25 cellular contexts compared by ENCODE assay signal in genomic region chr5:172544371-172545120, GRCh38.
DNase-seq lines count a peak whose midpoint lies in the region; ATAC-seq and TF ChIP-seq lines count a peak whose summit lies in the region.
"Had no signal": no experiment of that assay in that cellular context is flagged by ENCODE, and none has a peak within 500 bp of the region (broad histone marks: within the 10 kb centered on the region; RNA-seq: fewer than 3 reads in every experiment).

No MANE protein-coding gene starts in this region.

- no peaks in the 10 kb centered on the region for H3K4me1 ChIP-seq in upper lobe of right lung
- H3K4me1 ChIP-seq: vagina had no signal

- peaks cover 0 to 3% (median 2%) of the 10 kb centered on the region in 5 experiments for H3K9me3 Mint-ChIP-seq in brain
- H3K9me3 Mint-ChIP-seq: activated CD8-positive, alpha-beta T cell treated with anti-CD3 and anti-CD28 coated beads for 36 hours; activated naive CD8-positive, alpha-beta T cell treated with anti-CD3 and anti-CD28 coated beads, Interleukin-2, amount 50 U/mL, for 24 hours; activated T-helper 2 cell treated with anti-CD3 and anti-CD28 coated beads, Interferon-gamma antibody, Interleukin-2, Interleukin-4, amounts not matched to agents 10 μg/mL and 5 μg/mL and 100 μg/mL, durations not matched to agents 14 hours and 24 hours and 36 hours; T-helper 2 cell treated with Interferon-gamma antibody and Interleukin-4, amounts not matched to agents 5 μg/mL and 100 μg/mL, for 36 hours had no signal

- peak; percentile 13 for DNase-seq in NCI-H2196 (lab: John Stamatoyannopoulos, UW; ENCODE audit: unreplicated experiment)
- DNase-seq in NCI-H2196 treated with DMSO at 0.1 percent for 48 hours (lab: John Stamatoyannopoulos, UW; ENCODE audit: unreplicated experiment) = no peak
- DNase-seq in NCI-H2171 (lab: John Stamatoyannopoulos, UW) = peak; percentile 51
- DNase-seq in upper lobe of right lung = peak; percentile 6
- DNase-seq in AG20443 (ENCODE audit: low spot score) = no peak
- DNase-seq in iPS-NIHi7 (ENCODE audit: extremely low spot score) = no peak
- DNase-seq: activated CD8-positive, alpha-beta T cell treated with anti-CD3 and anti-CD28 coated beads for 36 hours; activated naive CD8-positive, alpha-beta T cell treated with anti-CD3 and anti-CD28 coated beads, Interleukin-2, amount 50 U/mL, for 24 hours; BE2C; HCEC 1CT; left ventricle myocardium inferior; mesendoderm; NCI-H2081; NCI-H774; RPMI8226; stimulated activated CD4-positive, alpha-beta T cell treated with anti-CD3 and anti-CD28 coated beads, Interleukin-15, amount 100 ng/mL, for 24 hours; stimulated activated naive CD4-positive, alpha-beta T cell had no signal

- peaks cover 6% of the 10 kb centered on the region for H3K27me3 Mint-ChIP-seq in brain

- H3K36me3 Mint-ChIP-seq in brain = no peaks in the 10 kb centered on the region

- H3K4me3 ChIP-seq in upper lobe of right lung = no peak overlapping the region
- H3K4me3 ChIP-seq: left ventricle myocardium inferior, prostate gland, vagina had no signal

- H3K27ac ChIP-seq in upper lobe of right lung = no peak overlapping the region
- H3K27ac ChIP-seq: left ventricle myocardium inferior, prostate gland, vagina had no signal

- no peaks in the 10 kb centered on the region for H3K27me3 ChIP-seq in upper lobe of right lung
- H3K27me3 ChIP-seq: BE2C, vagina had no signal

- H3K36me3 ChIP-seq in upper lobe of right lung = no peaks in the 10 kb centered on the region
- H3K36me3 ChIP-seq: BE2C, left ventricle myocardium inferior, prostate gland, vagina had no signal

- H3K9me3 ChIP-seq in upper lobe of right lung = no peaks in the 10 kb centered on the region
- H3K9me3 ChIP-seq: BE2C, left ventricle myocardium inferior, prostate gland, vagina had no signal

- intact Hi-C loops in upper lobe of right lung (cut with DNase I) = no loop called here

- ATAC-seq in upper lobe of right lung (no peak), HG02678 (IDR thresholded peaks at IDR 0.05; ENCODE audit: unreplicated experiment) (no peak)
- ATAC-seq: activated CD8-positive, alpha-beta T cell treated with anti-CD3 and anti-CD28 coated beads for 36 hours; activated naive CD8-positive, alpha-beta T cell treated with anti-CD3 and anti-CD28 coated beads, Interleukin-2, amount 50 U/mL, for 24 hours; sciatic nerve had no signal

- no peak overlapping the region for H3K4me3 Mint-ChIP-seq in brain
- H3K4me3 Mint-ChIP-seq: activated CD8-positive, alpha-beta T cell treated with anti-CD3 and anti-CD28 coated beads for 36 hours; activated naive CD8-positive, alpha-beta T cell treated with anti-CD3 and anti-CD28 coated beads, Interleukin-2, amount 50 U/mL, for 24 hours; IgD-negative memory B cell; T-helper 2 cell treated with Interferon-gamma antibody and Interleukin-4, amounts not matched to agents 5 μg/mL and 100 μg/mL, for 36 hours had no signal

- TF ChIP-seq CTCF in brain (conservative IDR thresholded peaks at IDR 0.05) (no peak), upper lobe of right lung (IDR thresholded peaks at IDR 0.05) (no peak)

- peak overlapping the region in 3 of 5 experiments; percentile 8 to 73 (median 35) for H3K27ac Mint-ChIP-seq in brain
- H3K27ac Mint-ChIP-seq: activated CD8-positive, alpha-beta T cell treated with anti-CD3 and anti-CD28 coated beads for 36 hours; activated naive CD8-positive, alpha-beta T cell treated with anti-CD3 and anti-CD28 coated beads, Interleukin-2, amount 50 U/mL, for 24 hours; activated T-helper 2 cell treated with anti-CD3 and anti-CD28 coated beads, Interferon-gamma antibody, Interleukin-2, Interleukin-4, amounts not matched to agents 10 μg/mL and 5 μg/mL and 100 μg/mL, durations not matched to agents 14 hours and 24 hours and 36 hours; T-helper 2 cell treated with Interferon-gamma antibody and Interleukin-4, amounts not matched to agents 5 μg/mL and 100 μg/mL, for 36 hours had no signal

- peaks cover 62% of the 10 kb centered on the region for H3K4me1 Mint-ChIP-seq in brain
- H3K4me1 Mint-ChIP-seq: activated naive CD8-positive, alpha-beta T cell treated with anti-CD3 and anti-CD28 coated beads, Interleukin-2, amount 50 U/mL, for 24 hours had no signal

Comparison
In these comparisons a context has a peak if more than half of its experiments do, and no peak if none do; other contexts are left out.
1. DNase-seq: peak in NCI-H2196 (single experiment), NCI-H2171 (single experiment) and upper lobe of right lung (single experiment); none in NCI-H2196 treated with DMSO at 0.1 percent for 48 hours (single experiment), AG20443 (single experiment) and iPS-NIHi7 (single experiment).